8 cellular contexts compared by ENCODE assay signal in the genomic region with DNA sequence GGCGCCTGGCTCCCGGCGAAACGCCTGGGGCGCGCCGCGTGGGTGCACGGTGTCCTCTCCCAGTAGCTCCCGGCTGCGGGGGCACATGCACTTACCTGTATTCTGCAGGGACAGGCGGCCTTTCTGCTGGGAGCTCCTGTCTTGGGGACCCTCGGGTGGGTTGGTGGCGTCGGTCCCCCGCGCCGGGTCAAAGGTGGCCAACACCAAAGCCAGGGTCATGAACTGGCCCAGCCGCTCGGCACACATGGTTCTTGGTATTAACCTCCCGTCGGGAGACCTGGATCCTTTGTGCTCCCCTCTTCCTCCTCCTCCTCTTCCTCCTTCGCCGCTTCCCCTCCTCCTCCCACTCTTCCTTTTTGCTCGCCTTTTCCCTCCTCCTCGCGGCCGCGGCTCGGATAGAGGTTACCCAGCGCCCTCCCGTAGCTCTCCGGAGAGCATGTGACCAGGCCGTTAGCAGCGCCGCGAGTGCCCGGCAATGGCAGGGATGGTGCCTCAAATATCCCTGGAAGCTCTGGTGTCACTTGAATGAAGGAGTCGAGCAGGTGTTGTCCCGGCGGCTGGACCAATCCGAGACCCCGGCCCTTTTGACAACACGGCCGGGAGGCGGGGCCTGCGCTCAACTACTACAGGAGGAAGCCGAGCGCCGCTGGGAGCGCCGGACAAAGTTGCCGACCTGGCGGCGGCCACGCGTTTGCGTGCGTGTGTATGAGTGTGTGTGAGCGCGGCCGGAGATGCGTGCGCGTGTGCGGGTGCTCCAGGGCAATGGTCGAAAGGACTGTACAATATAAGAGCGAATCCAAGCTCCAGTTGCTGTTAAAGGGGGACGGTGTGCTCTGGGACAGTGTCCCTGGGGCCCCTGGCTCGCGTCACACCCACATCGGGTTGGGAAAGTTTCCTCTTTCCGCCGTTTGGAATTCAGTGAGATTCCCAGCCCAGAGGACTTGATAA.
DNase-seq lines count a peak whose midpoint lies in the region; ATAC-seq and TF ChIP-seq lines count a peak whose summit lies in the region.

A gene with protein sequence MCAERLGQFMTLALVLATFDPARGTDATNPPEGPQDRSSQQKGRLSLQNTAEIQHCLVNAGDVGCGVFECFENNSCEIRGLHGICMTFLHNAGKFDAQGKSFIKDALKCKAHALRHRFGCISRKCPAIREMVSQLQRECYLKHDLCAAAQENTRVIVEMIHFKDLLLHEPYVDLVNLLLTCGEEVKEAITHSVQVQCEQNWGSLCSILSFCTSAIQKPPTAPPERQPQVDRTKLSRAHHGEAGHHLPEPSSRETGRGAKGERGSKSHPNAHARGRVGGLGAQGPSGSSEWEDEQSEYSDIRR (minus strand): TSS at position 467 of the 948 bp plus-strand sequence. CDS start 221 bp downstream, at position 246.

- H3K27ac ChIP-seq in HUES48 (ENCODE audit: low read depth, low read length) (peak within 1 kb of the TSS; percentile 70), coronary artery (peak within 1 kb of the TSS in 1 of 2 donors; percentile 29)

- peak; percentile 58 for DNase-seq in DMS153 treated with DMSO at 0.1 percent for 48 hours (lab: John Stamatoyannopoulos, UW; ENCODE audit: unreplicated experiment)
- peak; percentile 90 to 98 for DNase-seq in SHP77 (lab: John Stamatoyannopoulos, UW)
- no peak for DNase-seq in coronary artery (ENCODE audit: low spot score)
- DNase-seq in left kidney (ENCODE audit: low read depth, low spot score): peak; percentile 95
- DNase-seq in stimulated activated CD4-positive, alpha-beta T cell treated with anti-CD3 and anti-CD28 coated beads, Interleukin-4, amount 100 ng/mL, for 48 hours (ENCODE audit: low read depth in 2 of 2): peak; percentile 61 to 67

- no peak for TF ChIP-seq CTCF in coronary artery (IDR thresholded peaks at IDR 0.05)

- peaks cover 27% of the 10 kb centered on the region for H3K36me3 ChIP-seq in HUES48 (ENCODE audit: control insufficient read depth, insufficient read depth, low read length)

- H3K4me3 ChIP-seq in HUES48 (ENCODE audit: low read depth, low read length) (peak within 1 kb of the TSS; percentile 68), coronary artery (peak within 1 kb of the TSS; percentile 71)

- ATAC-seq in GM21390 (IDR thresholded peaks at IDR 0.05; ENCODE audit: unreplicated experiment) (peak; percentile 45), GM19324 (IDR thresholded peaks at IDR 0.05; ENCODE audit: low FRiP score, unreplicated experiment) (no peak)

- H3K9me3 ChIP-seq in HUES48 (ENCODE audit: control insufficient read depth, insufficient read depth, low read length): no peaks in the 10 kb centered on the region

- peak within 1 kb of the TSS; percentile 86 for H3K9ac ChIP-seq in HUES48 (ENCODE audit: low read depth, low read length)

- H3K4me1 ChIP-seq in HUES48 (ENCODE audit: control insufficient read depth, insufficient read depth, low read length): peaks cover 24% of the 10 kb centered on the region

- peaks cover 28% of the 10 kb centered on the region for H3K27me3 ChIP-seq in HUES48 (ENCODE audit: control insufficient read depth, insufficient read depth, low read length)
